8 cellular contexts compared by ENCODE assay signal in genomic region chr12:49347307-49348237, GRCh38. TPM values are rescaled to one million over a fixed set of nuclear protein-coding genes. Genes with fewer than 3 reads are reported as not detected.
DNase-seq lines count a peak whose midpoint lies in the region; ATAC-seq, FAIRE-seq and TF ChIP-seq lines count a peak whose summit lies in the region.

No MANE protein-coding gene starts in this region.

- no peak for FAIRE-seq in pancreas (lab: Jason Lieb, UNC)

- H3K4me3 ChIP-seq in Jurkat, Clone E6-1 (ENCODE audit: low read length): peak overlapping the region; percentile 34
- peak overlapping the region; percentile 16 to 40 (median 30) for H3K4me3 ChIP-seq in pancreas
- peak overlapping the region in 1 of 3 donors; percentile 26 for H3K4me3 ChIP-seq in thyroid gland (replicated peaks in 1 of 3)

- H3K27ac Mint-ChIP-seq in activated naive CD4-positive, alpha-beta T cell treated with anti-CD3 and anti-CD28 coated beads, Interleukin-2, amount 50 U/mL, for 24 hours: no peak overlapping the region

- H3K36me3 Mint-ChIP-seq in activated naive CD4-positive, alpha-beta T cell treated with anti-CD3 and anti-CD28 coated beads, Interleukin-2, amount 50 U/mL, for 24 hours: no peaks in the 10 kb centered on the region

- peaks cover 39% of the 10 kb centered on the region for H3K4me1 Mint-ChIP-seq in activated naive CD4-positive, alpha-beta T cell treated with anti-CD3 and anti-CD28 coated beads, Interleukin-2, amount 50 U/mL, for 24 hours

- H3K36me3 ChIP-seq in pancreas (no peaks in the 10 kb centered on the region), thyroid gland (peaks cover 0 to 2% of the 10 kb centered on the region in 2 donors)

- H3K9me3 ChIP-seq in pancreas (no peaks in the 10 kb centered on the region), thyroid gland (no peaks in the 10 kb centered on the region)

- H3K27ac ChIP-seq in pancreas: peak overlapping the region in 1 of 4 donors; percentile 30
- peak overlapping the region in 2 of 3 donors; percentile 5 to 86 for H3K27ac ChIP-seq in thyroid gland

- in situ Hi-C loops in SK-MEL-5 (cut with HindIII; ENCODE audit: low pct_unique_long_range_greater_than_20kb, low sequenced_read_pairs): no loop called here

- H3K27me3 ChIP-seq in pancreas: peaks cover 0 to 4% (median 0%) of the 10 kb centered on the region in 4 donors
- H3K27me3 ChIP-seq in thyroid gland: no peaks in the 10 kb centered on the region

- TF ChIP-seq CTCF in pancreas (IDR thresholded peaks at IDR 0.05) (peak; percentile 97 to 99 (median 99)), thyroid gland (IDR thresholded peaks at IDR 0.05) (peak; percentile 84 to 98 (median 94))

- H3K4me1 ChIP-seq in pancreas: peaks cover 24 to 34% (median 29%) of the 10 kb centered on the region in 3 donors
- peaks cover 41 to 70% of the 10 kb centered on the region in 2 donors for H3K4me1 ChIP-seq in thyroid gland

- TF ChIP-seq POLR2A in thyroid gland (IDR thresholded peaks at IDR 0.05): peak; percentile 18 to 59

- H3K9me3 Mint-ChIP-seq in activated naive CD4-positive, alpha-beta T cell treated with anti-CD3 and anti-CD28 coated beads, Interleukin-2, amount 50 U/mL, for 24 hours: no peaks in the 10 kb centered on the region

- H3K4me3 Mint-ChIP-seq in activated naive CD4-positive, alpha-beta T cell treated with anti-CD3 and anti-CD28 coated beads, Interleukin-2, amount 50 U/mL, for 24 hours: peak overlapping the region; percentile 81

- peak; percentile 94 to 97 (median 95) for ATAC-seq in pancreas

- 4 to 5% methylated on average over 37 of the region's 37 CpGs for WGBS in pancreas, 2 donors
- WGBS in thyroid gland, 2 donors: 12% methylated on average over 17 to 18 of the region's 37 CpGs

- DNase-seq in NCI-H2081 (lab: John Stamatoyannopoulos, UW) (peak; percentile 68 to 78), NCI-H2081 treated with DMSO at 0.1 percent for 48 hours (lab: John Stamatoyannopoulos, UW) (no peak), SK-MEL-5 (ENCODE audit: low read depth, low spot score) (peak; percentile 87), head of caudate nucleus (peak; percentile 82 to 96 (median 93)), pancreas (peak; percentile 94 to 99 (median 96)), thyroid gland (peak; percentile 95 to 96)
- DNase-seq in Jurkat, Clone E6-1 (ENCODE audit: low read depth, low spot score): peak; percentile 31

- peaks cover 40% of the 10 kb centered on the region for H3K27me3 Mint-ChIP-seq in activated naive CD4-positive, alpha-beta T cell treated with anti-CD3 and anti-CD28 coated beads, Interleukin-2, amount 50 U/mL, for 24 hours

- intact Hi-C loops in head of caudate nucleus (cut with DNase I) (no loop called here), pancreas (cut with DNase I) (loop anchor here in 1 of 3 donors (10.0 kb wide), 1 partner anchor 167 kb away; no protein-coding TSS in a partner anchor), thyroid gland (cut with DNase I) (no loop called here)

RNA-seq across cellular contexts. Expression of gene DNAJC22, which starts 0.9 kb away (rescaled TPM):
- 1.00 TPM for polyA plus RNA-seq in Jurkat, Clone E6-1 (2012; ENCODE audit: insufficient read depth, insufficient read length)
- total RNA-seq in SK-MEL-5 (2014; rRNA removed; shearing (Covaris generic)): 11.9 and 13.2 TPM in 2 replicates
- polyA plus RNA-seq in SK-MEL-5 (2015; cell fraction: cytosol; rRNA removed): 12.6 and 13.1 TPM in 2 replicates
- polyA plus RNA-seq in SK-MEL-5 (2015; cell fraction: nucleus; rRNA removed): 11.6 and 13.5 TPM in 2 replicates
- 10 to 100 TPM in 2 of 6 donors, 1 to 10 TPM in 4; 5.6 to 11.9 (median 8.3) TPM for total RNA-seq in pancreas
- polyA plus RNA-seq in pancreas: 1 to 10 TPM; 4.0 to 7.6 TPM
- total RNA-seq in thyroid gland: 10 to 100 TPM; 10.3 to 19.5 (median 17.5) TPM

RNA-seq across cellular contexts. Expression of gene C1QL4, which starts 10.6 kb away (rescaled TPM):
- polyA plus RNA-seq in Jurkat, Clone E6-1 (2012; ENCODE audit: insufficient read depth, insufficient read length): 2.5 TPM
- 3.5 and 3.6 TPM in 2 replicates for total RNA-seq in SK-MEL-5 (2014; rRNA removed; shearing (Covaris generic))
- 4.7 and 5.0 TPM in 2 replicates for polyA plus RNA-seq in SK-MEL-5 (2015; cell fraction: cytosol; rRNA removed)
- polyA plus RNA-seq in SK-MEL-5 (2015; cell fraction: nucleus; rRNA removed): 1.3 and 2.8 TPM in 2 replicates
- total RNA-seq in pancreas (not detected), thyroid gland (1 to 10 TPM in 1 of 4 donors, under 1 TPM in 2, not detected in 1; 0.67 to 1.2 (median 0.73) TPM)
- polyA plus RNA-seq in pancreas: not detected

RNA-seq across cellular contexts. Expression of gene SPATS2, which starts 19.7 kb away (rescaled TPM):
- polyA plus RNA-seq in Jurkat, Clone E6-1 (2012; ENCODE audit: insufficient read depth, insufficient read length): 19.5 TPM
- 57.0 and 71.5 TPM in 2 replicates for total RNA-seq in SK-MEL-5 (2014; rRNA removed; shearing (Covaris generic))
- polyA plus RNA-seq in SK-MEL-5 (2015; cell fraction: cytosol; rRNA removed): 52.8 and 65.7 TPM in 2 replicates
- polyA plus RNA-seq in SK-MEL-5 (2015; cell fraction: nucleus; rRNA removed): 61.3 and 67.2 TPM in 2 replicates
- 10 to 100 TPM in 2 of 6 donors, 1 to 10 TPM in 4; 7.2 to 12.5 (median 8.6) TPM for total RNA-seq in pancreas
- 10 to 100 TPM; 10.1 to 10.6 TPM for polyA plus RNA-seq in pancreas
- total RNA-seq in thyroid gland: 10 to 100 TPM; 24.7 to 37.8 (median 30.1) TPM

RNA-seq across cellular contexts. Expression of gene TROAP, which starts 24.5 kb away (rescaled TPM):
- polyA plus RNA-seq in Jurkat, Clone E6-1 (2012; ENCODE audit: insufficient read depth, insufficient read length): 88.3 TPM
- 17.9 and 28.6 TPM in 2 replicates for total RNA-seq in SK-MEL-5 (2014; rRNA removed; shearing (Covaris generic))
- polyA plus RNA-seq in SK-MEL-5 (2015; cell fraction: cytosol; rRNA removed): 28.9 and 38.2 TPM in 2 replicates
- 113 and 141 TPM in 2 replicates for polyA plus RNA-seq in SK-MEL-5 (2015; cell fraction: nucleus; rRNA removed)
- total RNA-seq in pancreas (1 to 10 TPM in 1 of 6 donors, under 1 TPM in 4, not detected in 1; 0.08 to 1.3 (median 0.41) TPM), thyroid gland (1 to 10 TPM in 1 of 4 donors, under 1 TPM in 2, not detected in 1; 0.56 to 2.6 (median 0.96) TPM)
- under 1 TPM; 0.46 to 0.52 TPM for polyA plus RNA-seq in pancreas

RNA-seq across cellular contexts. Expression of gene PRPH, which starts 52.6 kb away (rescaled TPM):
- not detected for polyA plus RNA-seq in Jurkat, Clone E6-1 (2012; ENCODE audit: insufficient read depth, insufficient read length)
- not detected in 2 replicates for total RNA-seq in SK-MEL-5 (2014; rRNA removed; shearing (Covaris generic))
- 0.52 and 1.1 TPM in 2 replicates for polyA plus RNA-seq in SK-MEL-5 (2015; cell fraction: cytosol; rRNA removed)
- 0.05 TPM in 1 of 2 replicates, not detected in the other for polyA plus RNA-seq in SK-MEL-5 (2015; cell fraction: nucleus; rRNA removed)
- total RNA-seq in pancreas (1 to 10 TPM in 3 of 6 donors, under 1 TPM in 3; 0.44 to 1.9 (median 0.96) TPM), thyroid gland (under 1 TPM in 1 of 4 donors, not detected in 3; 0.67 TPM)
- polyA plus RNA-seq in pancreas: 10 to 100 TPM in 1 of 2 donors, 1 to 10 TPM in 1; 5.3 to 18.7 TPM
